1 cellular context compared by ENCODE assay signal in the genomic region with DNA sequence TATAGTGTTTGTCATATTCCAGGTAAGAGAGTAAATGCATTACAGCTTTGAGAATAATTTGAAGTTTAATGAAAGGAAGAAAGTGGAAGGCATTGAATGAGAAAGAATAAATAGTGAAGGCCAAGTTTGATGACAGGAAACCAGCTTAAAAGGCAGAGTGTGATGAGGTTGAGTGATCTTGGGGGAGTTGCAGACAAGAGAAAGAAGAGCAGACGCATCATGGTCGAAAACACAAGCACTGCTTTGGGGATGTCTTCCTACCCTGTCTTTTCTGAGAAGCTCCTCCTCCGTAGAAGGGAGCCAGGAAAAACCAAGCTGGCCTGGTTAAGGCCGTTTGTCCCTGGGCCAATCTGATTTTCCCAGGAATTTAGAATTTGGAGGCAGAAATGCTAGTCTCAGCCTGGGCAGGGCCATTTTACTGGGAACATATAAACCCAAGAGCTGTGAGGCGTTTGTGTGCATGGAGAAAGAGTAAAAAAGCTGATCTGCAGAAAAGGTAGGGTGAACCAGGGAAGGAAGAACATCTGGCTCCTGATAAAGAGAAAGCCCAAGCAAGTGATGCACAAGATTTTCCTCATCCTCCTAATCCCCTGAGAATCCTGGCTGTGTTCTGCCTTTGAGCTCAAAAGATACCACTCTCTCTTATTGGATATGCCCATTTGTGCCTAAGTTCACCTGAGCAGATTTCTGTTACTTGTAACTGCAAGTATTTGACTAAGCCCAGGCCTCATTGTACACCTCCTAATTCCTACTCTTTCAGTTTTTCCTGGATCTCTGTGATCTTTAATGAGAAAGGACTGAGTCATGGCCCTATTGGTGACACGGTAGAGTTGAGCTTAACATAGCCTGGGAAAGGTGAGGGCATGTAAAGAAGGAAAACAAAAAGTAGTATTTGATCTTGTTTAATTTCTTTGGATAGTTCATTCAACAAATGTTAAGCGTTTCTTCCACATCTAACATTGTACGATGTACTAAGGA.
TF ChIP-seq lines count a peak whose summit lies in the region.

No MANE protein-coding gene starts in this region.

TF ChIP-seq in HepG2, 621 proteins besides CTCF, POLR2A, EP300 and RAD21 (continued from another document):
- TF ChIP-seq ZNF709 (CRISPR knock-in tag; IDR thresholded peaks at IDR 0.05): no peak
- TF ChIP-seq ZNF44 (CRISPR knock-in tag; IDR thresholded peaks at IDR 0.05): no peak
- TF ChIP-seq POGZ (CRISPR knock-in tag; IDR thresholded peaks at IDR 0.05): no peak
- TF ChIP-seq IKZF1 (IDR thresholded peaks at IDR 0.05): no peak
- no peak for TF ChIP-seq DNMT3B (CRISPR knock-in tag; conservative IDR thresholded peaks at IDR 0.05)
